Comparison of ENCODE assay signal across 16 cellular contexts in genomic region chr1:81109038-81109437, GRCh38.
DNase-seq lines count a peak whose midpoint lies in the region; ATAC-seq, FAIRE-seq and TF ChIP-seq lines count a peak whose summit lies in the region.
"Had no signal": no experiment of that assay in that cellular context is flagged by ENCODE, and none has a peak within 500 bp of the region (broad histone marks: within the 10 kb centered on the region; RNA-seq: fewer than 3 reads in every experiment).

No MANE protein-coding gene starts in this region.

- DNase-seq in kidney, result peak; percentile 45
- peak; percentile 54 for DNase-seq in spleen
- no peak for DNase-seq in SHP77 (lab: John Stamatoyannopoulos, UW)
- DNase-seq in DMS79 (lab: John Stamatoyannopoulos, UW), result no peak
- DNase-seq: C1 segment of cervical spinal cord, Calu3, COR-L47, DMS53, DND-41, GOT3, H7, HCEC 1CT had no signal

- no peak overlapping the region for H3K4me3 ChIP-seq in SU-DHL-6 (ENCODE audit: insufficient read depth, low read length, poor library complexity, severe bottlenecking)
- H3K4me3 ChIP-seq in kidney (ENCODE audit: low read length in 2 of 2), result no peak overlapping the region
- H3K4me3 ChIP-seq in spleen, result no peak overlapping the region
- H3K4me3 ChIP-seq: GM12878 had no signal

- H3K79me2 ChIP-seq in SU-DHL-6 (ENCODE audit: insufficient read depth, low read length), result no peaks in the 10 kb centered on the region

- ATAC-seq in HG03469 (IDR thresholded peaks at IDR 0.05; ENCODE audit: unreplicated experiment), result no peak
- ATAC-seq: GM12878 had no signal

- H3K36me3 ChIP-seq in SU-DHL-6 (ENCODE audit: low read length) (no peaks in the 10 kb centered on the region), kidney (ENCODE audit: control insufficient read depth in 1 of 2, insufficient read depth in 2 of 2, low read length in 2 of 2) (no peaks in the 10 kb centered on the region), spleen (no peaks in the 10 kb centered on the region)

- no peaks in the 10 kb centered on the region for H3K9me2 ChIP-seq in SU-DHL-6 (replicated peaks; ENCODE audit: insufficient read depth, low read length)

- TF ChIP-seq POLR2A in spleen (IDR thresholded peaks at IDR 0.05), result no peak

- intact Hi-C loops in kidney (cut with DNase I) (no loop called here), spleen (cut with DNase I; ENCODE audit: low total_unique reads) (no loop called here)

- H3K9me3 ChIP-seq in SU-DHL-6 (ENCODE audit: insufficient read depth, low read length) (no peaks in the 10 kb centered on the region), kidney (ENCODE audit: control insufficient read depth in 1 of 2, low read length in 2 of 2) (no peaks in the 10 kb centered on the region), spleen (peaks cover 0 to 4% (median 0%) of the 10 kb centered on the region in 8 donors)

- H4K20me1 ChIP-seq in SU-DHL-6 (ENCODE audit: low read depth, low read length), result no peaks in the 10 kb centered on the region

- no peak for TF ChIP-seq CTCF in SU-DHL-6 (IDR thresholded peaks at IDR 0.05; ENCODE audit: insufficient read depth, low read length, poor library complexity, severe bottlenecking)
- no peak for TF ChIP-seq CTCF in kidney (IDR thresholded peaks at IDR 0.05; ENCODE audit: borderline replicate concordance, extremely low read depth, insufficient read depth)
- TF ChIP-seq CTCF in spleen (IDR thresholded peaks at IDR 0.05 in 8 of 11, conservative IDR thresholded peaks at IDR 0.05 in 3 of 11), result no peak

- H3K27ac ChIP-seq in SU-DHL-6 (ENCODE audit: low read depth, low read length), result no peak overlapping the region
- H3K27ac ChIP-seq in kidney (ENCODE audit: low read depth in 2 of 2, low read length in 2 of 2), result no peak overlapping the region
- H3K27ac ChIP-seq in spleen, result no peak overlapping the region

- FAIRE-seq in kidney (lab: Jason Lieb, UNC), result no peak
- FAIRE-seq: G401.6, GM12878 had no signal

- H2AFZ ChIP-seq in SU-DHL-6 (ENCODE audit: low read depth, low read length, severe bottlenecking), result peak overlapping the region; percentile 21

- no peak overlapping the region for H3K9ac ChIP-seq in SU-DHL-6 (ENCODE audit: low read length)
- no peak overlapping the region for H3K9ac ChIP-seq in kidney (ENCODE audit: low read length in 2 of 2)

- no peaks in the 10 kb centered on the region for H3K4me1 ChIP-seq in kidney (ENCODE audit: control insufficient read depth in 1 of 2, insufficient read depth in 1 of 2, low read depth in 1 of 2, low read length in 2 of 2)
- H3K4me1 ChIP-seq in spleen, result no peaks in the 10 kb centered on the region

- no peak overlapping the region for H3K4me2 ChIP-seq in SU-DHL-6 (ENCODE audit: low read depth, low read length, poor library complexity, severe bottlenecking)

- H3K27me3 ChIP-seq in SU-DHL-6 (ENCODE audit: low read length), result no peaks in the 10 kb centered on the region
- no peaks in the 10 kb centered on the region for H3K27me3 ChIP-seq in spleen (replicated peaks in 1 of 7)

- 80 to 97% (median 86%) methylated on average over 4 of the region's 4 CpGs; no CpG with 5 or more reads in 1 of the 5 donors for WGBS in spleen, 5 donors

- H3F3A ChIP-seq in SU-DHL-6 (ENCODE audit: insufficient read depth), result no peaks in the 10 kb centered on the region

Comparison
In these comparisons a context has a peak if more than half of its experiments do, and no peak if none do; other contexts are left out.
1. DNase-seq: peak in kidney (single experiment) and spleen (single experiment); none in SHP77 (0 of 2) and DMS79 (single experiment).